ENCODE assay signal across 1 cellular context in the genomic region with DNA sequence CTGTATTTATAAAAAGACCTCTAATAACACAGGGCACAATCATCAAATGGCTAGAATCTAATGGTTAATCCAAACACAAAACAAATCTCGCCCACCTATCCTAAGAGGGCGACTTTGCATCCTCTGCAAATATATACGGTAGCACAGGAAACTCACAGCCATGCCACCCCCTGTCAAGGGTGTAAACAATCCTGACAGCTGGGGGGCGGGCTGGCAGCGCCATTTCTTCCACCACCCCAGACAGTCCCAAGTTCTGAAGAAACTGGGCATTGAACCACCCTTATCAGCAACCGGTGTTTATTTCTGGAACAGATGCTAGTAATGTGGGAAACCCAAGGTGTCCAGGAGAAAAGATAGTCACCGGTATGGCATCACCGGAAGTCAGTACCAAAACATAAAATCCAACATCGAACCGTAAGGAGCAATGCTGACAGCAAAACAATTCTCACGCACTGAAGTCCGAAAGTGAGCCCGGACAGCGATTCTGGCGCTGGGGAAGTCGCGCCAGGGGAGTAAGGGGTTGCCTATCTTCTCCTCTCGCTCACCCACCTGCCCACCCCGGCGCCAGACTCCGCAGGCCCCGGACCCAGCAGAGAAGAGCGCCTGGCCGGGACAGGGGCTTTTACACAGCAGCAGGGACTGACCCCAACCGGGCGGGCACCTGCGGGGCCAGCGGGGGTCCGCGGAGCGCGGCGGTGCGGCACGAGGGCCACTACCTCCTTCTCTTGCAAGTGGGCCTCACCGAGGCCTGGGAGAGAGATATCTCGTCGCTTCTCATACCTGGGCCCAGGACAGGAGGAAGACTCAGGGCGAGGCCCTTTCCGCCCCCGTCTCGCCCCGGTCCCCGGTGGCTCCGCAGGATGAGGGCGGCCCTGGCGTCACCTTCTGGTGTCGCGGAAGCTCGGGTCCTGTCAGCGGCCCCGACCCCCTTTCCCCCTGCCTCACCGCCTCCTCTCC.
TF ChIP-seq lines count a peak whose summit lies in the region.

No MANE protein-coding gene starts in this region.

TF ChIP-seq in HepG2, 621 proteins besides CTCF, POLR2A, EP300 and RAD21 (continued from another document and continues in another):
- TF ChIP-seq, protein P1, sequence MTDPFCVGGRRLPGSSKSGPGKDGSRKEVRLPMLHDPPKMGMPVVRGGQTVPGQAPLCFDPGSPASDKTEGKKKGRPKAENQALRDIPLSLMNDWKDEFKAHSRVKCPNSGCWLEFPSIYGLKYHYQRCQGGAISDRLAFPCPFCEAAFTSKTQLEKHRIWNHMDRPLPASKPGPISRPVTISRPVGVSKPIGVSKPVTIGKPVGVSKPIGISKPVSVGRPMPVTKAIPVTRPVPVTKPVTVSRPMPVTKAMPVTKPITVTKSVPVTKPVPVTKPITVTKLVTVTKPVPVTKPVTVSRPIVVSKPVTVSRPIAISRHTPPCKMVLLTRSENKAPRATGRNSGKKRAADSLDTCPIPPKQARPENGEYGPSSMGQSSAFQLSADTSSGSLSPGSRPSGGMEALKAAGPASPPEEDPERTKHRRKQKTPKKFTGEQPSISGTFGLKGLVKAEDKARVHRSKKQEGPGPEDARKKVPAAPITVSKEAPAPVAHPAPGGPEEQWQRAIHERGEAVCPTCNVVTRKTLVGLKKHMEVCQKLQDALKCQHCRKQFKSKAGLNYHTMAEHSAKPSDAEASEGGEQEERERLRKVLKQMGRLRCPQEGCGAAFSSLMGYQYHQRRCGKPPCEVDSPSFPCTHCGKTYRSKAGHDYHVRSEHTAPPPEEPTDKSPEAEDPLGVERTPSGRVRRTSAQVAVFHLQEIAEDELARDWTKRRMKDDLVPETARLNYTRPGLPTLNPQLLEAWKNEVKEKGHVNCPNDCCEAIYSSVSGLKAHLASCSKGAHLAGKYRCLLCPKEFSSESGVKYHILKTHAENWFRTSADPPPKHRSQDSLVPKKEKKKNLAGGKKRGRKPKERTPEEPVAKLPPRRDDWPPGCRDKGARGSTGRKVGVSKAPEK (CRISPR knock-in tag; IDR thresholded peaks at IDR 0.05; ENCODE audit: borderline replicate concordance) = no peak
- no peak for TF ChIP-seq ZNF569 (CRISPR knock-in tag; IDR thresholded peaks at IDR 0.05; ENCODE audit: borderline replicate concordance)
- no peak for TF ChIP-seq HMG20B (CRISPR knock-in tag; conservative IDR thresholded peaks at IDR 0.05)
- TF ChIP-seq NCOA5 (CRISPR knock-in tag; IDR thresholded peaks at IDR 0.05) = no peak
- no peak; the same call in 1 of the 2 replicates for TF ChIP-seq ZFX (CRISPR knock-in tag; IDR thresholded peaks at IDR 0.05; ENCODE audit: low read depth)
- TF ChIP-seq CCAR2 (optimal IDR thresholded peaks at IDR 0.05; ENCODE audit: low read depth, low read length) = no peak
- no peak for TF ChIP-seq TAF1 (CRISPR knock-in tag; IDR thresholded peaks at IDR 0.05)
- no peak for TF ChIP-seq NR1H2 (CRISPR knock-in tag; IDR thresholded peaks at IDR 0.05; ENCODE audit: borderline replicate concordance, low read depth)
- no peak for TF ChIP-seq ATRX (CRISPR knock-in tag; IDR thresholded peaks at IDR 0.05; ENCODE audit: borderline replicate concordance)
- no peak for TF ChIP-seq ZNF337 (CRISPR knock-in tag; IDR thresholded peaks at IDR 0.05; ENCODE audit: borderline replicate concordance, low read depth)
- no peak for TF ChIP-seq ISL2 (CRISPR knock-in tag; IDR thresholded peaks at IDR 0.05)
- TF ChIP-seq, protein P2, sequence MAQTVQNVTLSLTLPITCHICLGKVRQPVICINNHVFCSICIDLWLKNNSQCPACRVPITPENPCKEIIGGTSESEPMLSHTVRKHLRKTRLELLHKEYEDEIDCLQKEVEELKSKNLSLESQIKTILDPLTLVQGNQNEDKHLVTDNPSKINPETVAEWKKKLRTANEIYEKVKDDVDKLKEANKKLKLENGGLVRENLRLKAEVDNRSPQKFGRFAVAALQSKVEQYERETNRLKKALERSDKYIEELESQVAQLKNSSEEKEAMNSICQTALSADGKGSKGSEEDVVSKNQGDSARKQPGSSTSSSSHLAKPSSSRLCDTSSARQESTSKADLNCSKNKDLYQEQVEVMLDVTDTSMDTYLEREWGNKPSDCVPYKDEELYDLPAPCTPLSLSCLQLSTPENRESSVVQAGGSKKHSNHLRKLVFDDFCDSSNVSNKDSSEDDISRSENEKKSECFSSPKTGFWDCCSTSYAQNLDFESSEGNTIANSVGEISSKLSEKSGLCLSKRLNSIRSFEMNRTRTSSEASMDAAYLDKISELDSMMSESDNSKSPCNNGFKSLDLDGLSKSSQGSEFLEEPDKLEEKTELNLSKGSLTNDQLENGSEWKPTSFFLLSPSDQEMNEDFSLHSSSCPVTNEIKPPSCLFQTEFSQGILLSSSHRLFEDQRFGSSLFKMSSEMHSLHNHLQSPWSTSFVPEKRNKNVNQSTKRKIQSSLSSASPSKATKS (CRISPR knock-in tag; IDR thresholded peaks at IDR 0.05) = no peak
- no peak for TF ChIP-seq ZNF446 (CRISPR knock-in tag; IDR thresholded peaks at IDR 0.05)
- no peak for TF ChIP-seq ZNF17 (CRISPR knock-in tag; IDR thresholded peaks at IDR 0.05)
- TF ChIP-seq KLF13 (CRISPR knock-in tag; IDR thresholded peaks at IDR 0.05) = no peak
- no peak for TF ChIP-seq MEIS2 (CRISPR knock-in tag; IDR thresholded peaks at IDR 0.05)
- TF ChIP-seq ZSCAN12 (CRISPR knock-in tag; IDR thresholded peaks at IDR 0.05) = no peak
- TF ChIP-seq, protein P3, sequence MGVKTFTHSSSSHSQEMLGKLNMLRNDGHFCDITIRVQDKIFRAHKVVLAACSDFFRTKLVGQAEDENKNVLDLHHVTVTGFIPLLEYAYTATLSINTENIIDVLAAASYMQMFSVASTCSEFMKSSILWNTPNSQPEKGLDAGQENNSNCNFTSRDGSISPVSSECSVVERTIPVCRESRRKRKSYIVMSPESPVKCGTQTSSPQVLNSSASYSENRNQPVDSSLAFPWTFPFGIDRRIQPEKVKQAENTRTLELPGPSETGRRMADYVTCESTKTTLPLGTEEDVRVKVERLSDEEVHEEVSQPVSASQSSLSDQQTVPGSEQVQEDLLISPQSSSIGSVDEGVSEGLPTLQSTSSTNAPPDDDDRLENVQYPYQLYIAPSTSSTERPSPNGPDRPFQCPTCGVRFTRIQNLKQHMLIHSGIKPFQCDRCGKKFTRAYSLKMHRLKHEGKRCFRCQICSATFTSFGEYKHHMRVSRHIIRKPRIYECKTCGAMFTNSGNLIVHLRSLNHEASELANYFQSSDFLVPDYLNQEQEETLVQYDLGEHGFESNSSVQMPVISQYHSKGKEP (CRISPR knock-in tag; IDR thresholded peaks at IDR 0.05) = no peak
- TF ChIP-seq PHF21A (CRISPR knock-in tag; IDR thresholded peaks at IDR 0.05) = no peak
- TF ChIP-seq, protein P4, sequence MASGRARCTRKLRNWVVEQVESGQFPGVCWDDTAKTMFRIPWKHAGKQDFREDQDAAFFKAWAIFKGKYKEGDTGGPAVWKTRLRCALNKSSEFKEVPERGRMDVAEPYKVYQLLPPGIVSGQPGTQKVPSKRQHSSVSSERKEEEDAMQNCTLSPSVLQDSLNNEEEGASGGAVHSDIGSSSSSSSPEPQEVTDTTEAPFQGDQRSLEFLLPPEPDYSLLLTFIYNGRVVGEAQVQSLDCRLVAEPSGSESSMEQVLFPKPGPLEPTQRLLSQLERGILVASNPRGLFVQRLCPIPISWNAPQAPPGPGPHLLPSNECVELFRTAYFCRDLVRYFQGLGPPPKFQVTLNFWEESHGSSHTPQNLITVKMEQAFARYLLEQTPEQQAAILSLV (CRISPR knock-in tag; IDR thresholded peaks at IDR 0.05; ENCODE audit: borderline replicate concordance) = no peak
- TF ChIP-seq, protein P5, sequence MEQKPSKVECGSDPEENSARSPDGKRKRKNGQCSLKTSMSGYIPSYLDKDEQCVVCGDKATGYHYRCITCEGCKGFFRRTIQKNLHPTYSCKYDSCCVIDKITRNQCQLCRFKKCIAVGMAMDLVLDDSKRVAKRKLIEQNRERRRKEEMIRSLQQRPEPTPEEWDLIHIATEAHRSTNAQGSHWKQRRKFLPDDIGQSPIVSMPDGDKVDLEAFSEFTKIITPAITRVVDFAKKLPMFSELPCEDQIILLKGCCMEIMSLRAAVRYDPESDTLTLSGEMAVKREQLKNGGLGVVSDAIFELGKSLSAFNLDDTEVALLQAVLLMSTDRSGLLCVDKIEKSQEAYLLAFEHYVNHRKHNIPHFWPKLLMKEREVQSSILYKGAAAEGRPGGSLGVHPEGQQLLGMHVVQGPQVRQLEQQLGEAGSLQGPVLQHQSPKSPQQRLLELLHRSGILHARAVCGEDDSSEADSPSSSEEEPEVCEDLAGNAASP (CRISPR knock-in tag; IDR thresholded peaks at IDR 0.05; ENCODE audit: borderline replicate concordance) = no peak
- TF ChIP-seq ZNF30 (CRISPR knock-in tag; IDR thresholded peaks at IDR 0.05) = no peak
- no peak for TF ChIP-seq ATF7 (IDR thresholded peaks at IDR 0.05)
- no peak for TF ChIP-seq ATF7 (CRISPR knock-in tag; IDR thresholded peaks at IDR 0.05)
- no peak for TF ChIP-seq TBX2 (CRISPR knock-in tag; IDR thresholded peaks at IDR 0.05; ENCODE audit: borderline replicate concordance)
- TF ChIP-seq RBM22 (optimal IDR thresholded peaks at IDR 0.05; ENCODE audit: low read length) = no peak
- no peak for TF ChIP-seq TEAD2 (CRISPR knock-in tag; IDR thresholded peaks at IDR 0.05)
- TF ChIP-seq MAFK (conservative IDR thresholded peaks at IDR 0.05 in 1 of 2, IDR thresholded peaks at IDR 0.05 in 1 of 2; ENCODE audit: low read length in 2 of 2) = no peak
- TF ChIP-seq, protein P6, sequence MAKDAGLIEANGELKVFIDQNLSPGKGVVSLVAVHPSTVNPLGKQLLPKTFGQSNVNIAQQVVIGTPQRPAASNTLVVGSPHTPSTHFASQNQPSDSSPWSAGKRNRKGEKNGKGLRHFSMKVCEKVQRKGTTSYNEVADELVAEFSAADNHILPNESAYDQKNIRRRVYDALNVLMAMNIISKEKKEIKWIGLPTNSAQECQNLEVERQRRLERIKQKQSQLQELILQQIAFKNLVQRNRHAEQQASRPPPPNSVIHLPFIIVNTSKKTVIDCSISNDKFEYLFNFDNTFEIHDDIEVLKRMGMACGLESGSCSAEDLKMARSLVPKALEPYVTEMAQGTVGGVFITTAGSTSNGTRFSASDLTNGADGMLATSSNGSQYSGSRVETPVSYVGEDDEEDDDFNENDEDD (CRISPR knock-in tag; IDR thresholded peaks at IDR 0.05; ENCODE audit: borderline replicate concordance) = no peak
- TF ChIP-seq ZNF749 (CRISPR knock-in tag; IDR thresholded peaks at IDR 0.05; ENCODE audit: borderline replicate concordance) = 0 out of 2 replicates have a peak, but pooled peaks have one; percentile 46
- no peak for TF ChIP-seq ZNF816 (CRISPR knock-in tag; IDR thresholded peaks at IDR 0.05; ENCODE audit: borderline replicate concordance)
- TF ChIP-seq ZNF44 (CRISPR knock-in tag; IDR thresholded peaks at IDR 0.05) = no peak
- TF ChIP-seq MAZ (IDR thresholded peaks at IDR 0.05; ENCODE audit: borderline replicate concordance, low read depth, low read length) = no peak
- no peak for TF ChIP-seq MAZ (CRISPR knock-in tag; IDR thresholded peaks at IDR 0.05; ENCODE audit: low read depth)
- 0 out of 2 replicates have a peak, but pooled peaks have one; percentile 24 for TF ChIP-seq HOXD1 (CRISPR knock-in tag; IDR thresholded peaks at IDR 0.05)
- TF ChIP-seq, protein P7, sequence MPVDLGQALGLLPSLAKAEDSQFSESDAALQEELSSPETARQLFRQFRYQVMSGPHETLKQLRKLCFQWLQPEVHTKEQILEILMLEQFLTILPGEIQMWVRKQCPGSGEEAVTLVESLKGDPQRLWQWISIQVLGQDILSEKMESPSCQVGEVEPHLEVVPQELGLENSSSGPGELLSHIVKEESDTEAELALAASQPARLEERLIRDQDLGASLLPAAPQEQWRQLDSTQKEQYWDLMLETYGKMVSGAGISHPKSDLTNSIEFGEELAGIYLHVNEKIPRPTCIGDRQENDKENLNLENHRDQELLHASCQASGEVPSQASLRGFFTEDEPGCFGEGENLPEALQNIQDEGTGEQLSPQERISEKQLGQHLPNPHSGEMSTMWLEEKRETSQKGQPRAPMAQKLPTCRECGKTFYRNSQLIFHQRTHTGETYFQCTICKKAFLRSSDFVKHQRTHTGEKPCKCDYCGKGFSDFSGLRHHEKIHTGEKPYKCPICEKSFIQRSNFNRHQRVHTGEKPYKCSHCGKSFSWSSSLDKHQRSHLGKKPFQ (CRISPR knock-in tag; IDR thresholded peaks at IDR 0.05; ENCODE audit: insufficient replicate concordance) = peak; percentile 37
- no peak for TF ChIP-seq SYNCRIP (IDR thresholded peaks at IDR 0.05; ENCODE audit: insufficient read depth, low read depth, low read length)
- TF ChIP-seq, protein P8, sequence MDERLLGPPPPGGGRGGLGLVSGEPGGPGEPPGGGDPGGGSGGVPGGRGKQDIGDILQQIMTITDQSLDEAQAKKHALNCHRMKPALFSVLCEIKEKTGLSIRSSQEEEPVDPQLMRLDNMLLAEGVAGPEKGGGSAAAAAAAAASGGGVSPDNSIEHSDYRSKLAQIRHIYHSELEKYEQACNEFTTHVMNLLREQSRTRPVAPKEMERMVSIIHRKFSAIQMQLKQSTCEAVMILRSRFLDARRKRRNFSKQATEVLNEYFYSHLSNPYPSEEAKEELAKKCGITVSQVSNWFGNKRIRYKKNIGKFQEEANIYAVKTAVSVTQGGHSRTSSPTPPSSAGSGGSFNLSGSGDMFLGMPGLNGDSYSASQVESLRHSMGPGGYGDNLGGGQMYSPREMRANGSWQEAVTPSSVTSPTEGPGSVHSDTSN (CRISPR knock-in tag; IDR thresholded peaks at IDR 0.05) = no peak
- TF ChIP-seq ZNF34 (CRISPR knock-in tag; IDR thresholded peaks at IDR 0.05; ENCODE audit: borderline replicate concordance) = no peak
- no peak for TF ChIP-seq ZNF484 (CRISPR knock-in tag; IDR thresholded peaks at IDR 0.05; ENCODE audit: borderline replicate concordance, low read depth)
- no peak for TF ChIP-seq EZH2 (conservative IDR thresholded peaks at IDR 0.05; ENCODE audit: low read depth, low read length)
- no peak for TF ChIP-seq HHEX (CRISPR knock-in tag; IDR thresholded peaks at IDR 0.05)
- TF ChIP-seq, protein P9, sequence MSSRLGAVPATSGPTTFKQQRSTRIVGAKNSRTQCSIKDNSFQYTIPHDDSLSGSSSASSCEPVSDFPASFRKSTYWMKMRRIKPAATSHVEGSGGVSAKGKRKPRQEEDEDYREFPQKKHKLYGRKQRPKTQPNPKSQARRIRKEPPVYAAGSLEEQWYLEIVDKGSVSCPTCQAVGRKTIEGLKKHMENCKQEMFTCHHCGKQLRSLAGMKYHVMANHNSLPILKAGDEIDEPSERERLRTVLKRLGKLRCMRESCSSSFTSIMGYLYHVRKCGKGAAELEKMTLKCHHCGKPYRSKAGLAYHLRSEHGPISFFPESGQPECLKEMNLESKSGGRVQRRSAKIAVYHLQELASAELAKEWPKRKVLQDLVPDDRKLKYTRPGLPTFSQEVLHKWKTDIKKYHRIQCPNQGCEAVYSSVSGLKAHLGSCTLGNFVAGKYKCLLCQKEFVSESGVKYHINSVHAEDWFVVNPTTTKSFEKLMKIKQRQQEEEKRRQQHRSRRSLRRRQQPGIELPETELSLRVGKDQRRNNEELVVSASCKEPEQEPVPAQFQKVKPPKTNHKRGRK (CRISPR knock-in tag; IDR thresholded peaks at IDR 0.05) = no peak
- TF ChIP-seq ZKSCAN1 (IDR thresholded peaks at IDR 0.05; ENCODE audit: low read length) = no peak
- no peak for TF ChIP-seq TMF1 (CRISPR knock-in tag; IDR thresholded peaks at IDR 0.05; ENCODE audit: low read depth)
- TF ChIP-seq SAP130 (CRISPR knock-in tag; IDR thresholded peaks at IDR 0.05; ENCODE audit: low read depth) = peak; percentile 85
- no peak for TF ChIP-seq JUNB (CRISPR knock-in tag; IDR thresholded peaks at IDR 0.05; ENCODE audit: borderline replicate concordance)
- no peak for TF ChIP-seq ZC3H13 (CRISPR knock-in tag; IDR thresholded peaks at IDR 0.05)
- TF ChIP-seq SUZ12 (IDR thresholded peaks at IDR 0.05; ENCODE audit: low read depth, low read length) = no peak
- TF ChIP-seq, protein P10, sequence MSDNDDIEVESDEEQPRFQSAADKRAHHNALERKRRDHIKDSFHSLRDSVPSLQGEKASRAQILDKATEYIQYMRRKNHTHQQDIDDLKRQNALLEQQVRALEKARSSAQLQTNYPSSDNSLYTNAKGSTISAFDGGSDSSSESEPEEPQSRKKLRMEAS (IDR thresholded peaks at IDR 0.05) = peak; percentile 48
- no peak for TF ChIP-seq HIVEP1 (CRISPR knock-in tag; IDR thresholded peaks at IDR 0.05)
- TF ChIP-seq AGO2 (optimal IDR thresholded peaks at IDR 0.05; ENCODE audit: low read depth, low read length) = peak; percentile 66
